35 cellular contexts compared by ENCODE assay signal in the genomic region with DNA sequence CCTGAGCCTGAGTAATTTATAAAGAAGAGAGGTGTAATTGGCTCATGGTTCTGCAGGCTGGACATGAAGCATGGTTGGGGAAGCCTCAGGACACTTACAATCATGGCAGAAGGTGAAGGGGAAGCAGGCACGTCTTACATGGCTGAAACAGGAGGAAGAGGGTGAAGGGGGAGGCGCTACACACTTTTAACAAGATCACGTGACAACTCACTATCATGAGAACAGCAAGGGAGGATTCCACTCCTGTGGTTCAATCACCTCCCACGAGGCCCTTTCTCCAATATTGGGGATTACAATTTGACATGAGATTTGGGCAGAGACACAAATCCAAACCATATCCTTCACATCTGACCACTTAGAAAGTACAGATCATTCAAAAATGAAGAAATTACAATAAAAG.
"Had no signal": no experiment of that assay in that cellular context is flagged by ENCODE, and none has a peak within 500 bp of the region (broad histone marks: within the 10 kb centered on the region; RNA-seq: fewer than 3 reads in every experiment).

No MANE protein-coding gene starts in this region.

- H3K9me3 ChIP-seq: MG63 had no signal

- H3K4me3 ChIP-seq: MG63 had no signal

- H3K27me3 ChIP-seq: MG63 had no signal

- DNase-seq: MG63, MM.1S, MV-4-11, NCI-H1048, NCI-H1092, NCI-H1092 treated with DMSO at 0.1 percent for 48 hours, NCI-H1105, NCI-H1105 treated with DMSO at 0.1 percent for 48 hours, NCI-H1417, NCI-H1417 treated with DMSO at 0.1 percent for 48 hours, NCI-H1436, NCI-H1436 treated with DMSO at 0.1 percent for 48 hours, NCI-H146, NCI-H1694, NCI-H1694 treated with DMSO at 0.1 percent for 48 hours, NCI-H187, NCI-H187 treated with DMSO at 0.1 percent for 48 hours, NCI-H1930, NCI-H2029, NCI-H2029 treated with DMSO at 0.1 percent for 48 hours, NCI-H2081, NCI-H2081 treated with DMSO at 0.1 percent for 48 hours, NCI-H2107, NCI-H2171, NCI-H2171 treated with DMSO at 0.1 percent for 48 hours, NCI-H2227 treated with DMSO at 0.1 percent for 48 hours, NCI-H226, NCI-H345, NCI-H446, NCI-H446 treated with DMSO at 0.1 percent for 48 hours, NCI-H510A, NCI-H510A treated with DMSO at 0.1 percent for 48 hours, NCI-H524, NCI-H524 treated with DMSO at 0.1 percent for 48 hours, NCI-H526 had no signal

- H3K36me3 ChIP-seq: MG63 had no signal
